In the genomic region with DNA sequence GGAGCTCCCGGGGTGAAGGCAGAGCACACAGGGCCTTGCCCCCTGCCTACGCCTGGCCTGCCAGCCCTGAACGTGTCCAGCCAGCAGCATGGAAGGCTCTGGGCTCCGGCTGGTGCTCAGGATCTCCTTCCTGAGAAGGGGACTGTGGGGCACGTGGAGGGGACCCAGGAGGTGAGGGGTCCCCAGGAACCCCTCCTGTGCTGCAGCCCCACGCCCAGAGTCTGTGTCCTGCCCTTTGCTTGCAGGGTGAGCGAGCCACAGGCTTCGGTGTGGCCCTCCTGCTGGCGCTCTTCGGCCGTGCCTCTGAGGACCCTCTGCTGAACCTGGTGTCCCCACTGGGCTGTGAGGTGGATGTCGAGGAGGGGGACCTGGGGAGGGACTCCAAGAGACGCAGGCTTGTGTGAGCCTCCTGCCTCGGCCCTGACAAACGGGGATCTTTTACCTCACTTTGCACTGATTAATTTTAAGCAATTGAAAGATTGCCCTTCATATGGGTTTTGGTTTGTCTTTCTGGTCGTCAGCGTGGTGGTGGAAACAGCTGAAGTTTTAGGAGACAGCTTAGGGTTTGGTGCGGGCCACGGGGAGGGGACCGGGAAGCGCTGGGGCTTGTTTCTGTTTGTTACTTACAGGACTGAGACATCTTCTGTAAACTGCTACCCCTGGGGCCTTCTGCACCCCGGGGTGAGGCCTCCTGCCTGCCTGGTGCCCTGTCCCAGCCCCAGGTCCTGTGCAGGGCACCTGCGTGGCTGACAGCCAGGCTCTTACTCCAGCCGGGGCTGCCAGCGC, we compare ENCODE assay signal across 15 cellular contexts. TPM values are rescaled to one million over a fixed set of nuclear protein-coding genes. Genes with fewer than 3 reads are reported as not detected.
DNase-seq lines count a peak whose midpoint lies in the region; ATAC-seq, FAIRE-seq and TF ChIP-seq lines count a peak whose summit lies in the region.
"Had no signal": no experiment of that assay in that cellular context is flagged by ENCODE, and none has a peak within 500 bp of the region (broad histone marks: within the 10 kb centered on the region; RNA-seq: fewer than 3 reads in every experiment).

No MANE protein-coding gene starts in this region.

- H3K9me3 ChIP-seq in colonic mucosa (no peaks in the 10 kb centered on the region), mucosa of descending colon (no peaks in the 10 kb centered on the region)
- H3K9me3 ChIP-seq: gastroesophageal sphincter, stomach had no signal

- no peak overlapping the region for H3K27ac ChIP-seq in colonic mucosa
- H3K27ac ChIP-seq: C4-2B, gastroesophageal sphincter, stomach had no signal

- no peaks in the 10 kb centered on the region for H3K27me3 ChIP-seq in colonic mucosa

- H3K4me3 ChIP-seq in colonic mucosa (no peak overlapping the region), mucosa of descending colon (no peak overlapping the region)
- H3K4me3 ChIP-seq: gastroesophageal sphincter, stomach had no signal

- no peak for FAIRE-seq in D721Med (lab: Jason Lieb, UNC)
- no peak for FAIRE-seq in GM12891 (lab: Jason Lieb, UNC)
- FAIRE-seq: endometrium, GM18507 had no signal

- DNase-seq in D721Med (ENCODE audit: insufficient read length, low spot score), result peak; percentile 7
- peak; percentile 9 for DNase-seq in GM12891 (ENCODE audit: insufficient read length, low spot score)
- peak; percentile 9 for DNase-seq in colonic mucosa
- peak in 2 of 3 donors; percentile 13 to 29 for DNase-seq in mucosa of descending colon
- no peak for DNase-seq in cerebellar nuclear complex (lab: John Stamatoyannopoulos, UW)
- no peak for DNase-seq in EL
- DNase-seq in SIG-M5 (lab: John Stamatoyannopoulos, UW), result no peak
- DNase-seq: KG1, NCI-H1436 had no signal

- intact Hi-C loops in colonic mucosa (cut with DNase I) (no loop called here), mucosa of descending colon (cut with DNase I, micrococcal nuclease) (no loop called here)

- H3K9ac ChIP-seq in colonic mucosa (ENCODE audit: low read depth in 2 of 2, low read length in 2 of 2), result no peak overlapping the region

- ATAC-seq in mucosa of descending colon, result no peak
- ATAC-seq: gastroesophageal sphincter, natural killer cell had no signal

- no peaks in the 10 kb centered on the region for H3K36me3 ChIP-seq in colonic mucosa
- no peaks in the 10 kb centered on the region for H3K36me3 ChIP-seq in mucosa of descending colon (ENCODE audit: low read depth)

- no peak for TF ChIP-seq POLR2A in GM12891 (IDR thresholded peaks at IDR 0.05; ENCODE audit: low read depth, low read length)

- no peaks in the 10 kb centered on the region for H3K4me1 ChIP-seq in colonic mucosa
- no peaks in the 10 kb centered on the region for H3K4me1 ChIP-seq in mucosa of descending colon (ENCODE audit: low read depth)
- H3K4me1 ChIP-seq: gastroesophageal sphincter had no signal

- TF ChIP-seq CTCF in D721Med (IDR thresholded peaks at IDR 0.05; ENCODE audit: insufficient read depth, missing control alignments) (no peak), colonic mucosa (IDR thresholded peaks at IDR 0.05) (no peak), mucosa of descending colon (IDR thresholded peaks at IDR 0.05) (no peak)

TF ChIP-seq in GM12891, 5 proteins besides CTCF, POLR2A, EP300 and RAD21:
- TF ChIP-seq POLR2AphosphoS5 (IDR thresholded peaks at IDR 0.05; ENCODE audit: low read depth, low read length), result no peak
- no peak for TF ChIP-seq TAF1 (IDR thresholded peaks at IDR 0.05; ENCODE audit: low read depth, low read length)
- no peak for TF ChIP-seq SPI1 (IDR thresholded peaks at IDR 0.05; ENCODE audit: low read depth, low read length)
- no peak for TF ChIP-seq PAX5 (IDR thresholded peaks at IDR 0.05; ENCODE audit: insufficient read depth, low read length, severe bottlenecking)
- no peak for TF ChIP-seq POU2F2 (IDR thresholded peaks at IDR 0.05; ENCODE audit: low read depth, low read length)

RNA-seq across cellular contexts. Expression of a gene that starts 22.5 kb away (rescaled TPM):
- polyA plus RNA-seq in GM12891 (2012; ENCODE audit: low read depth, missing spikeins), result 28.0 TPM
- total RNA-seq in colonic mucosa, result 10 to 100 TPM; 14.7 to 20.6 TPM
- 10 to 100 TPM; 26.8 to 41.6 (median 30.8) TPM for total RNA-seq in mucosa of descending colon

Comparison
In these comparisons a context has a peak if more than half of its experiments do, and no peak if none do; other contexts are left out.
1. DNase-seq: peak in D721Med (single experiment), GM12891 (single experiment), colonic mucosa (single experiment) and mucosa of descending colon (2 of 3); none in cerebellar nuclear complex (0 of 2), EL (single experiment) and SIG-M5 (single experiment).